ENCODE assay signal across 19 cellular contexts in the genomic region with DNA sequence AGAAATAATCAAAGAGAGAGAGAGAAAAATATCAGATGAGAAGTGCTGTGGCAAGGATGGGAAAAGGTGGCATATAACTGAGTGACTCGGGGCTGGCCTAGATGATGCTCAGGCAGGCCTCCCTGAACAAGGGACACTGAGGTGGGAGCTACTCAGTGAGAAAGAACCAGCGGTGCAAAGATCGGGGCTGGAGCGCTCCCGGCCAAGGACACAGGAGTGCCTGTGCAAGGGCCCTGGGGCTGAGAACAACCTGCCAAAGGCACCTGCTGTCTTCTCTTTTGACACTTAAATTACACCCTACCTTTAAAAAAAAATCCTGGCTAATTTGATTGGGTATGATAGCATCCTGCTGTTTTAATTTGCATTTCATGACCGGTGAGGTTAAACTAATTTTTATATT.
DNase-seq lines count a peak whose midpoint lies in the region; ATAC-seq lines count a peak whose summit lies in the region.
"Had no signal": no experiment of that assay in that cellular context is flagged by ENCODE, and none has a peak within 500 bp of the region (broad histone marks: within the 10 kb centered on the region; RNA-seq: fewer than 3 reads in every experiment).

No MANE protein-coding gene starts in this region.

- peaks cover 4% of the 10 kb centered on the region for H3K9me3 Mint-ChIP-seq in T-helper 1 cell treated with Interleukin-12 subunit alpha and Interleukin-12 subunit beta and Interleukin-4 antibody, amounts not matched to agents 30 μg/mL and 1 μg/mL, for 36 hours
- H3K9me3 Mint-ChIP-seq: CD4-positive, alpha-beta memory T cell had no signal

- no peaks in the 10 kb centered on the region for H3K27me3 Mint-ChIP-seq in T-helper 1 cell treated with Interleukin-12 subunit alpha and Interleukin-12 subunit beta and Interleukin-4 antibody, amounts not matched to agents 30 μg/mL and 1 μg/mL, for 36 hours (ENCODE audit: low read depth)
- H3K27me3 Mint-ChIP-seq: CD4-positive, alpha-beta memory T cell had no signal

- ATAC-seq in HG02885 (IDR thresholded peaks at IDR 0.05; ENCODE audit: poor library complexity, unreplicated experiment) (no peak), HG02610 (IDR thresholded peaks at IDR 0.05; ENCODE audit: unreplicated experiment) (no peak)

- peaks cover 25% of the 10 kb centered on the region for H3K4me1 Mint-ChIP-seq in T-helper 1 cell treated with Interleukin-12 subunit alpha and Interleukin-12 subunit beta and Interleukin-4 antibody, amounts not matched to agents 30 μg/mL and 1 μg/mL, for 36 hours (ENCODE audit: low read depth)

- peak overlapping the region; percentile 51 for H3K27ac ChIP-seq in cingulate gyrus (ENCODE audit: low read depth, low read length)
- H3K27ac ChIP-seq: 22Rv1, Peyer's patch had no signal

- peaks cover 15% of the 10 kb centered on the region for H3K36me3 Mint-ChIP-seq in T-helper 1 cell treated with Interleukin-12 subunit alpha and Interleukin-12 subunit beta and Interleukin-4 antibody, amounts not matched to agents 30 μg/mL and 1 μg/mL, for 36 hours (ENCODE audit: low read depth)

- DNase-seq in T-helper 1 cell = no peak
- DNase-seq in NCI-H69 (lab: John Stamatoyannopoulos, UW) = peak; percentile 59
- DNase-seq in islet precursor cell = peak; percentile 44
- no peak for DNase-seq in mesenteric fat pad (ENCODE audit: low spot score)
- DNase-seq: CD4-positive, alpha-beta memory T cell; DMS153; NCI-H1105; NCI-H146; NCI-H2029; NCI-H226; NCI-H510A treated with DMSO at 0.1 percent for 48 hours; NCI-H774; NK-92 treated with Interleukin-12 subunit alpha and Interleukin-12 subunit beta, amount 100 ng/mL, for 24 hours; Peyer's patch had no signal

- H3K27ac Mint-ChIP-seq in T-helper 1 cell treated with Interleukin-12 subunit alpha and Interleukin-12 subunit beta and Interleukin-4 antibody, amounts not matched to agents 30 μg/mL and 1 μg/mL, for 36 hours = peak overlapping the region; percentile 31

- no peak overlapping the region for H3K4me3 Mint-ChIP-seq in T-helper 1 cell treated with Interleukin-12 subunit alpha and Interleukin-12 subunit beta and Interleukin-4 antibody, amounts not matched to agents 30 μg/mL and 1 μg/mL, for 36 hours
- H3K4me3 Mint-ChIP-seq: CD4-positive, alpha-beta memory T cell had no signal

Comparison
In these comparisons a context has a peak if more than half of its experiments do, and no peak if none do; other contexts are left out.
1. DNase-seq: peak in NCI-H69 (single experiment) and islet precursor cell (single experiment); none in T-helper 1 cell (0 of 5) and mesenteric fat pad (single experiment).